ENCODE assay signal across 8 cellular contexts in genomic region chr5:71830626-71831539, GRCh38.
A peak's percentile ranks its signal among the peaks of the same experiment; 100 is the strongest.
DNase-seq lines count a peak whose midpoint lies in the region; ATAC-seq, FAIRE-seq and TF ChIP-seq lines count a peak whose summit lies in the region.

No MANE protein-coding gene starts in this region.

- no peak for ATAC-seq in HepG2
- ATAC-seq in HG02610 (IDR thresholded peaks at IDR 0.05; ENCODE audit: unreplicated experiment): no peak
- no peak for ATAC-seq in GM21723 (IDR thresholded peaks at IDR 0.05; ENCODE audit: unreplicated experiment)

- BruUV-seq in HepG2 (replicated peaks; lab: Mats Ljungman, UMichigan): no TSS peak

- H3K4me2 ChIP-seq in HepG2 (ENCODE audit: low read depth, low read length): no peak overlapping the region

- H3K9ac ChIP-seq in HepG2 (ENCODE audit: insufficient read depth, low read depth, low read length): no peak overlapping the region

- TF ChIP-seq EP300 in HepG2 (IDR thresholded peaks at IDR 0.05; ENCODE audit: low read depth in 2 of 2, low read length in 2 of 2) (no peak), HepG2 (CRISPR knock-in tag; IDR thresholded peaks at IDR 0.05; ENCODE audit: borderline replicate concordance) (no peak)

- in situ Hi-C loops in HepG2 (cut with HindIII; ENCODE audit: extremely low pct_ligation_motif_present, low pct_unique_long_range_greater_than_20kb): no loop called here

- CTCF ChIA-PET in HepG2 (lab: Yijun Ruan, JAX; ENCODE audit: low intra/inter-chr PET ratio, low total read pairs): no interaction called here

- 16% methylated on average over 4 of the region's 4 CpGs for WGBS in HepG2 (ENCODE audit: low lambda C conversion rate)

- H3K4me1 ChIP-seq in HepG2 (ENCODE audit: insufficient read depth, low read length): no peaks in the 10 kb centered on the region

- DNase-seq in Ammon's horn (ENCODE audit: low spot score) (peak; percentile 67), NCI-H1436 treated with DMSO at 0.1 percent for 48 hours (lab: John Stamatoyannopoulos, UW) (peak; percentile 73), bronchial epithelial cell (ENCODE audit: low read depth) (peak; percentile 64), HepG2 (ENCODE audit: low spot score) (no peak), RPMI8226 (no peak), HuH-7 (ENCODE audit: low spot score) (no peak)

- H3K79me2 ChIP-seq in HepG2 (ENCODE audit: insufficient read depth, low read length): no peaks in the 10 kb centered on the region

- H4K20me1 ChIP-seq in HepG2 (ENCODE audit: insufficient read depth, low read length): no peaks in the 10 kb centered on the region

- H3K36me3 ChIP-seq in bronchial epithelial cell (ENCODE audit: control insufficient read depth, insufficient read depth, low read length): no peaks in the 10 kb centered on the region
- H3K36me3 ChIP-seq in HepG2 (replicated peaks in 1 of 2; ENCODE audit: control insufficient read depth in 1 of 2, insufficient read depth in 2 of 2, low read length in 2 of 2): no peaks in the 10 kb centered on the region

- TF ChIP-seq RAD21 in HepG2 (CRISPR knock-in tag; IDR thresholded peaks at IDR 0.05): no peak

- FAIRE-seq in bronchial epithelial cell (lab: Jason Lieb, UNC): no peak
- no peak for FAIRE-seq in HepG2 (lab: Jason Lieb, UNC)

- H3K4me3 ChIP-seq in bronchial epithelial cell (ENCODE audit: low read depth, low read length) (no peak overlapping the region), HepG2 (replicated peaks in 1 of 3; ENCODE audit: insufficient read depth in 1 of 3, low read depth in 2 of 3, low read length in 3 of 3) (no peak overlapping the region)

- H3K27me3 ChIP-seq in bronchial epithelial cell (ENCODE audit: control insufficient read depth, insufficient read depth, low read length): no peaks in the 10 kb centered on the region
- H3K27me3 ChIP-seq in HepG2 (ENCODE audit: control insufficient read depth in 1 of 2, insufficient read depth in 2 of 2, low read length in 2 of 2): no peaks in the 10 kb centered on the region

- H3K27ac ChIP-seq in HepG2 (ENCODE audit: extremely low read length, insufficient read depth, low read length): no peak overlapping the region

- TF ChIP-seq POLR2A in HepG2 (IDR thresholded peaks at IDR 0.05; ENCODE audit: insufficient read depth in 1 of 2, low read depth in 2 of 2, low read length in 2 of 2): no peak

- H3K9me3 ChIP-seq in HepG2 (ENCODE audit: low read length): peaks cover 12% of the 10 kb centered on the region

- intact Hi-C loops in HepG2 (cut with micrococcal nuclease; ENCODE audit: unreplicated experiment): no loop called here

- TF ChIP-seq CTCF in bronchial epithelial cell (IDR thresholded peaks at IDR 0.05; ENCODE audit: insufficient read depth, low read length, severe bottlenecking): no peak
- no peak for TF ChIP-seq CTCF in HepG2 (CRISPR knock-in tag; IDR thresholded peaks at IDR 0.05)

- H2AFZ ChIP-seq in HepG2 (ENCODE audit: low read length): no peak overlapping the region

- POLR2A ChIA-PET in HepG2 (lab: Yijun Ruan, JAX): no interaction called here

TF ChIP-seq in HepG2, 621 proteins besides CTCF, POLR2A, EP300 and RAD21:
- TF ChIP-seq ZBTB40 (IDR thresholded peaks at IDR 0.05) (peak; percentile 54), ZBTB40 (CRISPR knock-in tag; IDR thresholded peaks at IDR 0.05) (no peak), ZNF205 (CRISPR knock-in tag; IDR thresholded peaks at IDR 0.05) (no peak)

Comparison
In these comparisons a context has a peak if more than half of its experiments do, and no peak if none do; other contexts are left out.
1. DNase-seq: peak in Ammon's horn (single experiment), NCI-H1436 treated with DMSO at 0.1 percent for 48 hours (single experiment) and bronchial epithelial cell (single experiment); none in HepG2 (single experiment), RPMI8226 (single experiment) and HuH-7 (single experiment).